ENCODE assay signal across 13 cellular contexts in genomic region chr20:41632896-41633295, GRCh38. TPM values are rescaled to one million over a fixed set of nuclear protein-coding genes. Genes with fewer than 3 reads are reported as not detected.
A peak's percentile ranks its signal among the peaks of the same experiment; 100 is the strongest.
DNase-seq lines count a peak whose midpoint lies in the region; ATAC-seq, FAIRE-seq and TF ChIP-seq lines count a peak whose summit lies in the region.
"Had no signal": no experiment of that assay in that cellular context is flagged by ENCODE, and none has a peak within 500 bp of the region (broad histone marks: within the 10 kb centered on the region; RNA-seq: fewer than 3 reads in every experiment).

No MANE protein-coding gene starts in this region.

- H3K9me3 ChIP-seq in T-helper 17 cell (ENCODE audit: control insufficient read depth, low read length, poor library complexity, severe bottlenecking), result no peaks in the 10 kb centered on the region
- H3K9me3 ChIP-seq in keratinocyte (ENCODE audit: control insufficient read depth, low read depth, low read length), result no peaks in the 10 kb centered on the region
- no peaks in the 10 kb centered on the region for H3K9me3 ChIP-seq in Caco-2

- H3K4me3 Mint-ChIP-seq in T-helper 17 cell (no peak overlapping the region), Caco-2 (ENCODE audit: unreplicated experiment) (no peak overlapping the region)
- H3K4me3 Mint-ChIP-seq: activated naive CD8-positive, alpha-beta T cell had no signal

- peaks cover 2% of the 10 kb centered on the region; the same call in 1 of the 2 replicates for H3K27me3 ChIP-seq in BJ (ENCODE audit: control insufficient read depth, insufficient read depth, low read length)
- no peaks in the 10 kb centered on the region for H3K27me3 ChIP-seq in keratinocyte (ENCODE audit: control insufficient read depth, extremely low read depth, insufficient read depth, low read length)
- no peaks in the 10 kb centered on the region for H3K27me3 ChIP-seq in Caco-2 (replicated peaks; ENCODE audit: control insufficient read depth, insufficient read depth, low read length)

- H3K36me3 Mint-ChIP-seq in T-helper 17 cell (ENCODE audit: low read depth), result no peaks in the 10 kb centered on the region
- no peaks in the 10 kb centered on the region for H3K36me3 Mint-ChIP-seq in Caco-2 (ENCODE audit: insufficient read depth, unreplicated experiment)
- H3K36me3 Mint-ChIP-seq: activated naive CD8-positive, alpha-beta T cell had no signal

- H3K27ac Mint-ChIP-seq in T-helper 17 cell (no peak overlapping the region), Caco-2 (ENCODE audit: unreplicated experiment) (no peak overlapping the region)
- H3K27ac Mint-ChIP-seq: activated naive CD8-positive, alpha-beta T cell had no signal

- no peaks in the 10 kb centered on the region for H3K79me2 ChIP-seq in keratinocyte (ENCODE audit: control insufficient read depth, insufficient read depth, low read length)

- H3K9ac ChIP-seq in keratinocyte (ENCODE audit: control insufficient read depth, extremely low read depth, insufficient read depth, low read length), result no peak overlapping the region

- POLR2A ChIA-PET in BJ (lab: Charles Lee), result no interaction called here
- POLR2A ChIA-PET in Caco-2 (lab: Charles Lee), result no interaction called here

- DNase-seq in BJ (ENCODE audit: low read depth), result peak; percentile 33
- DNase-seq in T-helper 17 cell, result no peak
- DNase-seq in keratinocyte (ENCODE audit: low read depth, low spot score), result peak; percentile 62
- no peak for DNase-seq in foreskin melanocyte
- no peak for DNase-seq in GDM1 (lab: John Stamatoyannopoulos, UW)
- DNase-seq in Caco-2, result no peak
- DNase-seq: activated CD4-positive, alpha-beta T cell treated with anti-CD3 and anti-CD28 coated beads for 4 hours; NCI-H2171 treated with DMSO at 0.1 percent for 48 hours had no signal

- no peak overlapping the region for H3K27ac ChIP-seq in keratinocyte (ENCODE audit: control insufficient read depth, insufficient read depth, low read length)
- H3K27ac ChIP-seq: C4-2B had no signal

- BruUV-seq in Caco-2 (replicated peaks; lab: Mats Ljungman, UMichigan), result no TSS peak

- H3K4me2 ChIP-seq in keratinocyte (ENCODE audit: control insufficient read depth, extremely low read depth, insufficient read depth, low read depth, low read length), result no peak overlapping the region
- H3K4me2 ChIP-seq: smooth muscle cell had no signal

- dilution Hi-C loops in keratinocyte (cut with MboI; ENCODE audit: extremely low pct_ligation_motif_present, low sequenced_read_pairs), result no loop called here

- intact Hi-C loops in Caco-2 (cut with micrococcal nuclease; ENCODE audit: unreplicated experiment), result no loop called here

- H3K9me3 Mint-ChIP-seq in Caco-2 (ENCODE audit: unreplicated experiment), result no peaks in the 10 kb centered on the region

- H3K4me1 ChIP-seq in keratinocyte (ENCODE audit: control insufficient read depth, extremely low read depth, insufficient read depth, low read length), result peaks cover 8% of the 10 kb centered on the region
- no peaks in the 10 kb centered on the region for H3K4me1 ChIP-seq in Caco-2

- H2AFZ ChIP-seq in keratinocyte (ENCODE audit: control insufficient read depth, low read length), result no peak overlapping the region

- no peaks in the 10 kb centered on the region for H3K9me1 ChIP-seq in keratinocyte (ENCODE audit: control insufficient read depth, extremely low read depth, insufficient read depth, low read length)

- peak; percentile 38 for ATAC-seq in HG03442 (IDR thresholded peaks at IDR 0.05; ENCODE audit: unreplicated experiment)
- peak; percentile 63 for ATAC-seq in T-helper 17 cell
- ATAC-seq in GM21390 (IDR thresholded peaks at IDR 0.05; ENCODE audit: unreplicated experiment), result no peak

- H3K4me3 ChIP-seq in BJ (ENCODE audit: low read depth, low read length) (no peak overlapping the region), keratinocyte (ENCODE audit: control insufficient read depth in 2 of 3, extremely low read depth in 1 of 3, insufficient read depth in 2 of 3, low read depth in 1 of 3, low read length in 3 of 3) (no peak overlapping the region), Caco-2 (ENCODE audit: low read depth, low read length) (no peak overlapping the region)
- H3K4me3 ChIP-seq: smooth muscle cell had no signal

- TF ChIP-seq CTCF in BJ (IDR thresholded peaks at IDR 0.05; ENCODE audit: insufficient read depth, low read depth, low read length) (no peak), keratinocyte (optimal IDR thresholded peaks at IDR 0.05 in 1 of 3, IDR thresholded peaks at IDR 0.05 in 1 of 3, conservative IDR thresholded peaks at IDR 0.05 in 1 of 3; ENCODE audit: extremely low read depth in 1 of 3, insufficient read depth in 2 of 3, low read length in 3 of 3) (no peak), Caco-2 (IDR thresholded peaks at IDR 0.05; ENCODE audit: insufficient read depth in 1 of 2, low read depth in 1 of 2, low read length in 1 of 2, severe bottlenecking in 1 of 2, unreplicated experiment in 1 of 2) (no peak)

- peak; percentile 53 for FAIRE-seq in keratinocyte (lab: Jason Lieb, UNC)

- H3K36me3 ChIP-seq in BJ (ENCODE audit: control insufficient read depth, insufficient read depth, low read length) (no peaks in the 10 kb centered on the region), keratinocyte (ENCODE audit: control insufficient read depth in 2 of 2, extremely low read depth in 1 of 2, insufficient read depth in 2 of 2, low read length in 2 of 2) (no peaks in the 10 kb centered on the region), Caco-2 (ENCODE audit: control insufficient read depth, insufficient read depth, low read length) (no peaks in the 10 kb centered on the region)

- H3K27me3 Mint-ChIP-seq in T-helper 17 cell (peaks cover 10% of the 10 kb centered on the region), Caco-2 (ENCODE audit: insufficient read depth, unreplicated experiment) (no peaks in the 10 kb centered on the region)

- no peaks in the 10 kb centered on the region for H4K20me1 ChIP-seq in keratinocyte (ENCODE audit: control insufficient read depth, extremely low read depth, insufficient read depth, low read length)

- H3K4me1 Mint-ChIP-seq in T-helper 17 cell, result peaks cover 2% of the 10 kb centered on the region
- H3K4me1 Mint-ChIP-seq in Caco-2 (ENCODE audit: low read depth, unreplicated experiment), result no peaks in the 10 kb centered on the region

- CTCF ChIA-PET in BJ (lab: Yijun Ruan, JAX), result interaction anchor here (0.6 to 0.9 kb wide), 2 partner anchors 9 to 16 kb away, joined by 3 read pairs; no protein-coding TSS in a partner anchor
- CTCF ChIA-PET in Caco-2 (lab: Charles Lee), result no interaction called here

RNA-seq across cellular contexts. Expression of gene CHD6, which starts 14.7 kb away (rescaled TPM):
- 16.4 and 17.7 TPM in 2 replicates for polyA plus RNA-seq in BJ (2011; rRNA removed)
- polyA minus RNA-seq in BJ (2011; rRNA and poly(A)+ RNA removed), result 32.0 and 38.8 TPM in 2 replicates
- total RNA-seq in T-helper 17 cell, result 10 to 100 TPM; 83.3 to 87.0 TPM
- polyA plus RNA-seq in keratinocyte, result 5.4 to 6.8 TPM (median 6.0 TPM) in 3 replicates
- polyA plus RNA-seq in keratinocyte (2011; ENCODE audit: low read depth), result 25.4 TPM
- polyA plus RNA-seq in keratinocyte (2011; cell fraction: cytosol; rRNA removed), result 3.6 and 5.7 TPM in 2 replicates
- 21.3 and 25.2 TPM in 2 replicates for polyA plus RNA-seq in keratinocyte (2011; cell fraction: nucleus; rRNA removed)
- 4.6 and 6.4 TPM in 2 replicates for polyA plus RNA-seq in keratinocyte (2012; ENCODE audit: low replicate concordance)
- polyA minus RNA-seq in keratinocyte, result 12.6 to 24.0 TPM (median 19.1 TPM) in 3 replicates
- 4.0 TPM for polyA minus RNA-seq in keratinocyte (2011; cell fraction: cytosol; rRNA and poly(A)+ RNA removed)
- polyA minus RNA-seq in keratinocyte (2011; cell fraction: nucleus; rRNA and poly(A)+ RNA removed), result 31.4 and 60.3 TPM in 2 replicates
- 80.5 and 88.1 TPM in 2 replicates for total RNA-seq in Caco-2 (2022)

Comparison
In these comparisons a context has a peak if more than half of its experiments do, and no peak if none do; other contexts are left out.
1. DNase-seq: peak in BJ (single experiment) and keratinocyte (single experiment); none in T-helper 17 cell (0 of 3), foreskin melanocyte (single experiment), GDM1 (single experiment) and Caco-2 (0 of 2).